ENCODE assay signal across 8 cellular contexts in the genomic region with DNA sequence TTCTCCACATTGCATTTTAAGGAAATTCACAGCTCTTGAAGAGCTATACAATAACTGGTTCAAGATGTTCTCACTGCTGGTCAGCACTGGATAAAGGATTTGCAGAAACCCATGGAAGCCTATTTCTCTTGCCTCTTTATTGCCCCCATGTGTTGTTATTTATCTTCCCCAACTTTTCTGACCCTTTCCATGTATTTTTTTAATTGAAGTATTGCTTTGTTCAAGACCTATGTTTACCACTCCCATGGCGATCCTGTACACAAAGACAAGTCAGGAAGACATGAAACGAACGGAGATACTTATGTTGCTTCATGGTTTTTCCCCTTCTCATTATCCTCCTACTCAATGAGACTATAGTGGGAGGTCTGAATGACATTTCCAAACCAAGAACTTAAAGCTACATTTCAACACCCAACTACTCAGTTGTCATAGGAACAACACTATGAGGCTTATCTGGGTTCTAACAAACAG.
A peak's percentile ranks its signal among the peaks of the same experiment; 100 is the strongest.
DNase-seq lines count a peak whose midpoint lies in the region; ATAC-seq and TF ChIP-seq lines count a peak whose summit lies in the region.

No MANE protein-coding gene starts in this region.

- peak overlapping the region; percentile 75 for H3K4me3 Mint-ChIP-seq in activated naive CD4-positive, alpha-beta T cell treated with anti-CD3 and anti-CD28 coated beads, Interleukin-2, amount 10 ng/mL, durations not matched to agents 7 days and 5 days

- peak overlapping the region; percentile 70 for H3K4me3 ChIP-seq in WI38 (ENCODE audit: low read depth, low read length)
- peak overlapping the region; percentile 50 to 53 for H3K4me3 ChIP-seq in tibial artery

- no peaks in the 10 kb centered on the region for H3K9me3 ChIP-seq in tibial artery

- no peaks in the 10 kb centered on the region for H3K27me3 Mint-ChIP-seq in activated naive CD4-positive, alpha-beta T cell treated with anti-CD3 and anti-CD28 coated beads, Interleukin-2, amount 10 ng/mL, durations not matched to agents 7 days and 5 days

- peak overlapping the region; percentile 87 for H3K27ac ChIP-seq in foreskin keratinocyte
- H3K27ac ChIP-seq in tibial artery: peak overlapping the region; percentile 74 to 78

- H3K4me1 ChIP-seq in foreskin keratinocyte (peaks cover 30% of the 10 kb centered on the region), tibial artery (peaks cover 0 to 25% (median 0%) of the 10 kb centered on the region in 4 donors)

- CTCF ChIA-PET in activated naive CD4-positive, alpha-beta T cell treated with anti-CD3 and anti-CD28 coated beads, Interleukin-2, amount 10 ng/mL, durations not matched to agents 7 days and 5 days (lab: Charles Lee): interaction anchor here (1.5 kb wide), 1 partner anchor 36 kb away, joined by 3 read pairs; no protein-coding TSS in a partner anchor

- H3K4me1 Mint-ChIP-seq in activated naive CD4-positive, alpha-beta T cell treated with anti-CD3 and anti-CD28 coated beads, Interleukin-2, amount 10 ng/mL, durations not matched to agents 7 days and 5 days: peaks cover 61% of the 10 kb centered on the region

- H3K27me3 ChIP-seq in foreskin keratinocyte (no peaks in the 10 kb centered on the region), tibial artery (no peaks in the 10 kb centered on the region)

- intact Hi-C loops in tibial artery (cut with DNase I; ENCODE audit: low total_unique reads): no loop called here

- H3K36me3 Mint-ChIP-seq in activated naive CD4-positive, alpha-beta T cell treated with anti-CD3 and anti-CD28 coated beads, Interleukin-2, amount 10 ng/mL, durations not matched to agents 7 days and 5 days: peaks cover 30% of the 10 kb centered on the region

- H3K27ac Mint-ChIP-seq in activated naive CD4-positive, alpha-beta T cell treated with anti-CD3 and anti-CD28 coated beads, Interleukin-2, amount 10 ng/mL, durations not matched to agents 7 days and 5 days: peak overlapping the region; percentile 75

- H3K36me3 ChIP-seq in tibial artery: no peaks in the 10 kb centered on the region

- no peaks in the 10 kb centered on the region for H3K9me3 Mint-ChIP-seq in activated naive CD4-positive, alpha-beta T cell treated with anti-CD3 and anti-CD28 coated beads, Interleukin-2, amount 10 ng/mL, durations not matched to agents 7 days and 5 days

- no peak for TF ChIP-seq CTCF in WI38 (IDR thresholded peaks at IDR 0.05; ENCODE audit: low read depth, low read length)
- TF ChIP-seq CTCF in foreskin keratinocyte (conservative IDR thresholded peaks at IDR 0.05): no peak
- TF ChIP-seq CTCF in tibial artery (IDR thresholded peaks at IDR 0.05): no peak

- no peak for DNase-seq in activated naive CD4-positive, alpha-beta T cell treated with anti-CD3 and anti-CD28 coated beads, Interleukin-2, amount 10 ng/mL, durations not matched to agents 7 days and 5 days
- no peak for DNase-seq in activated naive CD4-positive, alpha-beta T cell (lab: John Stamatoyannopoulos, UW)
- DNase-seq in foreskin keratinocyte: no peak
- DNase-seq in tibial artery: no peak
- no peak for DNase-seq in KG1 (lab: John Stamatoyannopoulos, UW)
- no peak for DNase-seq in NCI-H128 (lab: John Stamatoyannopoulos, UW; ENCODE audit: unreplicated experiment)
- DNase-seq in HuH-7.5 (ENCODE audit: low spot score): no peak

- no peak for ATAC-seq in foreskin keratinocyte
